ENCODE assay signal across 8 cellular contexts in the genomic region with DNA sequence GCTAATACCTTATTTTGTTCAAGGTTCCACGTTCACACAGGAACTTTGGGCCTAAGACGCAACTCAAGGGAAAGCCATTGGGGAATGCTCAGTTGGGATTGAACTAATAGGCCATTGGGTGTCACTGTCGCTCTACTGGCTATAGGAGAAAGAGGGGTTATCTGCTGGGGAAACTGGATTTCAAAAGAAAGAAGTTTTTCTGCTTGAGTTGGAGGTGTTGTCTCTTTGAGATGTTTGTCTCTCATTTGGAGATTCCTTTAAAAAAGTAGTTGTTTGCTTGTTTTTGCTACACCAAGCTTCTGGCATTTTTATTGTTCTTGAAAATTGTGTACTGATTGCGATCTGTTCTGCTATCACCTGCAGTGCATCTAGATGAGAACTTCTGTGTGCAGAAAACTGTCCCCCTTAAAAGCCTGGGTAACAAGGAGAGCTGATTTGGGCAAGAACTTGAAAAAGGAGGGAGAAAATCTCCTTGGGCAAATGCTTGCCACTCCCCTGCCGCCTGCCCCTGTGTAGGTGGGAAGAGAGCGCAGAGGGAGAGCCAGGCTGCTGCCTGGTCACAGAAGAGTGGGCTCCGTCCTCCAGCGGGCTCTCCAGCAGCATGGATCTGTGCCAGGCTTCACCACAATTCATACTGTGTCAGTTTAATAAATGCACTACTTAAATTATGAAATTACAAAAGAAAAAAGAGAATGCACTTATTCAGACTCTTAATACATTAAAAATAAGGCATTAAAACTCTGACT. TPM values are rescaled to one million over a fixed set of nuclear protein-coding genes. Genes with fewer than 3 reads are reported as not detected.
DNase-seq lines count a peak whose midpoint lies in the region; ATAC-seq and TF ChIP-seq lines count a peak whose summit lies in the region.

No MANE protein-coding gene starts in this region.

- no peak for TF ChIP-seq POLR2A in body of pancreas (IDR thresholded peaks at IDR 0.05)

- no peak overlapping the region for H3K27ac ChIP-seq in AG04450 (ENCODE audit: low read depth, low read length)
- H3K27ac ChIP-seq in body of pancreas: no peak overlapping the region

- H3K4me3 ChIP-seq in AG04450 (ENCODE audit: low read depth, low read length) (no peak overlapping the region), body of pancreas (no peak overlapping the region)

- no peaks in the 10 kb centered on the region for H3K36me3 ChIP-seq in body of pancreas (replicated peaks in 1 of 2; ENCODE audit: insufficient read depth in 1 of 2, low read depth in 2 of 2)

- no peaks in the 10 kb centered on the region for H3K27me3 ChIP-seq in AG04450 (ENCODE audit: control insufficient read depth, insufficient read depth, low read length)
- H3K27me3 ChIP-seq in body of pancreas: no peaks in the 10 kb centered on the region

- H3K9me3 ChIP-seq in AG04450 (ENCODE audit: control insufficient read depth, insufficient read depth, low read length) (no peaks in the 10 kb centered on the region), body of pancreas (no peaks in the 10 kb centered on the region)

- ATAC-seq in body of pancreas (no peak), GM19023 (IDR thresholded peaks at IDR 0.05; ENCODE audit: unreplicated experiment) (no peak)

- TF ChIP-seq CTCF in AG04450 (IDR thresholded peaks at IDR 0.05; ENCODE audit: low read depth, low read length) (peak; percentile 73), GM10266 (IDR thresholded peaks at IDR 0.05; ENCODE audit: control insufficient read depth, insufficient read depth, low read depth, missing control alignments) (peak; percentile 35), body of pancreas (IDR thresholded peaks at IDR 0.05) (peak in 5 of 7 experiments; percentile 40 to 53 (median 49))

- POLR2A ChIA-PET in AG04450 (lab: Yijun Ruan, JAX): interaction anchor here (0.6 kb wide), 1 partner anchor 44 kb away, joined by 6 read pairs; no protein-coding TSS in a partner anchor

- H3K4me1 ChIP-seq in body of pancreas: peaks cover 37% of the 10 kb centered on the region

- intact Hi-C loops in body of pancreas (cut with DNase I): no loop called here

- DNase-seq in AG04450 (ENCODE audit: low read depth, low spot score): no peak
- no peak for DNase-seq in GM10266 (ENCODE audit: extremely low spot score)
- DNase-seq in NCI-H2227 treated with DMSO at 0.1 percent for 48 hours (lab: John Stamatoyannopoulos, UW): peak; percentile 74
- DNase-seq in body of pancreas: no peak
- DNase-seq in midbrain (lab: John Stamatoyannopoulos, UW): peak; percentile 31
- no peak for DNase-seq in middle frontal gyrus (ENCODE audit: extremely low spot score, low spot score)
- DNase-seq in stimulated activated CD4-positive, alpha-beta T cell treated with anti-CD3 and anti-CD28 coated beads, Interleukin-4, amount 100 ng/mL, for 4 hours: no peak

- CTCF ChIA-PET in AG04450 (lab: Charles Lee): interaction anchor here (0.5 to 6.0 kb wide), 12 partner anchors 9 to 501 kb away, joined by 3 to 34 read pairs (median 3); no protein-coding TSS in a partner anchor

- WGBS in body of pancreas, 2 donors: 77 to 87% methylated on average over 8 of the region's 8 CpGs

RNA-seq across cellular contexts. Expression of a gene that starts 39.9 kb away (rescaled TPM):
- polyA plus RNA-seq in AG04450 (2011; rRNA removed): 6.6 and 7.7 TPM in 2 replicates
- 5.5 and 7.5 TPM in 2 replicates for polyA minus RNA-seq in AG04450 (2011; rRNA and poly(A)+ RNA removed)
- 1 to 10 TPM; 8.6 to 8.8 TPM for total RNA-seq in body of pancreas

RNA-seq across cellular contexts. Expression of a gene that starts 42.3 kb away (rescaled TPM):
- polyA plus RNA-seq in AG04450 (2011; rRNA removed): 33.6 and 35.3 TPM in 2 replicates
- 27.2 and 30.3 TPM in 2 replicates for polyA minus RNA-seq in AG04450 (2011; rRNA and poly(A)+ RNA removed)
- total RNA-seq in body of pancreas: 10 to 100 TPM; 13.5 TPM

Comparison
In these comparisons a context has a peak if more than half of its experiments do, and no peak if none do; other contexts are left out.
1. DNase-seq: peak in NCI-H2227 treated with DMSO at 0.1 percent for 48 hours (single experiment) and midbrain (single experiment); none in AG04450 (single experiment), GM10266 (single experiment), body of pancreas (0 of 4), middle frontal gyrus (single experiment) and stimulated activated CD4-positive, alpha-beta T cell treated with anti-CD3 and anti-CD28 coated beads, Interleukin-4, amount 100 ng/mL, for 4 hours (0 of 2).
2. Peak in every context shown above with its lines, with median percentiles within 50 percentile points of each other: CTCF ChIP-seq.